Comparison of ENCODE assay signal across 22 cellular contexts in genomic region chr4:162661913-162662312, GRCh38.
"Had no signal": no experiment of that assay in that cellular context is flagged by ENCODE, and none has a peak within 500 bp of the region (broad histone marks: within the 10 kb centered on the region; RNA-seq: fewer than 3 reads in every experiment).

No MANE protein-coding gene starts in this region.

- H3K4me3 ChIP-seq: adrenal gland, breast epithelium, coronary artery, left lung, smooth muscle cell, suprapubic skin had no signal

- H3K36me3 ChIP-seq: adrenal gland, breast epithelium, left lung, suprapubic skin had no signal

- H3K4me2 ChIP-seq: smooth muscle cell had no signal

- DNase-seq: activated CD8-positive, alpha-beta memory T cell treated with anti-CD3 and anti-CD28 coated beads for 24 hours; activated CD8-positive, alpha-beta memory T cell treated with anti-CD3 and anti-CD28 coated beads, Interleukin-2, amount 50 U/mL, for 48 hours; activated effector memory CD4-positive, alpha-beta T cell treated with Interleukin-2 at 50 U/mL for 16 hours; activated T-cell treated with anti-CD3 and anti-CD28 coated beads, Interleukin-2, amount 50 U/mL, for 48 hours; adrenal gland; erythroblast; foreskin melanocyte; hypothalamus; left lung; midbrain; stimulated activated CD4-positive, alpha-beta T cell treated with anti-CD3 and anti-CD28 coated beads, Interleukin-4, amount 100 ng/mL, for 1 hour; stimulated activated naive CD8-positive, alpha-beta T cell treated with anti-CD3 and anti-CD28 coated beads, Interleukin-15, amount 100 ng/mL, for 72 hours; trophoblast cell had no signal

- H3K9me3 ChIP-seq: adrenal gland, breast epithelium, suprapubic skin had no signal

- ATAC-seq: activated CD4-positive, CD25-positive, alpha-beta regulatory T cell treated with anti-CD3 and anti-CD28 coated beads, Interleukin-2, amount 50 U/mL, for 24 hours; activated naive CD4-positive, alpha-beta T cell treated with anti-CD3 and anti-CD28 coated beads, Interleukin-2, amount 50 U/mL, for 72 hours; left lung; sciatic nerve; stimulated activated naive CD8-positive, alpha-beta T cell treated with anti-CD3 and anti-CD28 coated beads, Interleukin-15, amount 100 ng/mL, for 72 hours had no signal

- H3K4me1 ChIP-seq: adrenal gland, breast epithelium, left lung, parathyroid adenoma, suprapubic skin had no signal

- FAIRE-seq: astrocyte had no signal

- H3K79me2 ChIP-seq: parathyroid adenoma had no signal

- H3K27ac ChIP-seq: adrenal gland, breast epithelium, coronary artery, left lung, parathyroid adenoma, suprapubic skin had no signal

- H3K27me3 ChIP-seq: adrenal gland, breast epithelium, left lung, suprapubic skin had no signal

- H2AFZ ChIP-seq: parathyroid adenoma had no signal

- H3K9ac ChIP-seq: parathyroid adenoma had no signal
